Comparison of ENCODE assay signal across 28 cellular contexts in the genomic region with DNA sequence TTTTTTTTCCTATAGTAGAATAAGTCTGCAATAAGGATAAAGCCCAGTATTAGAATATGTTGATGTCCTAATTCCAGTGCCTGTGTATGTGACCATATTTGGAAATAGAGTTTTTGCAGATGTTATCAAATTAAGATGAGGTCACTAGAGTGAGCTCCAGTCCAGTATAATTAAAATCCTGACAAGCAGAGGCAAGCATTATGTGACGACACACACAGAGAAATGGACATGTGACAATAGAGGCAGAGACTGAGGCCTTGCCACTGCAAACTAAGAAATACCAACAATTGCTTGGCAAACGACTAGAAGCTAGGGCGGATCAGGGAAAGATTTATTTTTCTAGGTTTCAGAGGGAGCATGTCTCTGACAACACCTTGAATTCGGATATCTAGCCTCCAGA.
DNase-seq lines count a peak whose midpoint lies in the region; ATAC-seq, FAIRE-seq and TF ChIP-seq lines count a peak whose summit lies in the region.
"Had no signal": no experiment of that assay in that cellular context is flagged by ENCODE, and none has a peak within 500 bp of the region (broad histone marks: within the 10 kb centered on the region; RNA-seq: fewer than 3 reads in every experiment).

No MANE protein-coding gene starts in this region.

- H3K27ac Mint-ChIP-seq in astrocyte (ENCODE audit: unreplicated experiment), result no peak overlapping the region
- H3K27ac Mint-ChIP-seq: B cell; CD8-positive, alpha-beta T cell had no signal

- peaks cover 5% of the 10 kb centered on the region for H3K4me1 ChIP-seq in astrocyte (ENCODE audit: insufficient read depth, low read length)
- no peaks in the 10 kb centered on the region for H3K4me1 ChIP-seq in osteoblast (ENCODE audit: insufficient read depth, low read length)
- H3K4me1 ChIP-seq: Caco-2, SJSA1 had no signal

- H3K9me3 ChIP-seq in astrocyte (ENCODE audit: insufficient read depth, low read depth, low read length) (no peaks in the 10 kb centered on the region), osteoblast (ENCODE audit: low read depth, low read length) (no peaks in the 10 kb centered on the region)
- H3K9me3 ChIP-seq: Caco-2, MG63, SJSA1 had no signal

- DNase-seq in A172 (ENCODE audit: low spot score), result peak; percentile 4
- peak; percentile 44 for DNase-seq in HCEC 1CT
- no peak for DNase-seq in astrocyte (ENCODE audit: low read depth)
- peak; percentile 76 for DNase-seq in retinal pigment epithelial cell (ENCODE audit: low read depth)
- no peak for DNase-seq in DMS114 treated with DMSO at 0.1 percent for 48 hours (lab: John Stamatoyannopoulos, UW; ENCODE audit: unreplicated experiment)
- no peak for DNase-seq in osteoblast (ENCODE audit: insufficient read length, low spot score, missing footprints)
- DNase-seq: CD8-positive, alpha-beta T cell; DMS79 treated with DMSO at 0.1 percent for 48 hours; GF-D8; H7; MG63; NCI-H1048; NCI-H1694; NCI-H2029 treated with DMSO at 0.1 percent for 48 hours; NCI-H2227 treated with DMSO at 0.1 percent for 48 hours; NCI-H510A; NK-92 treated with Interleukin-12 subunit alpha and Interleukin-12 subunit beta, amount 100 ng/mL, for 24 hours; PC-3; T-helper 1 cell had no signal

- ATAC-seq in HG03520 (IDR thresholded peaks at IDR 0.05; ENCODE audit: unreplicated experiment), result no peak
- ATAC-seq: CD8-positive, alpha-beta T cell; K562; PC-3; Right ventricle myocardium inferior had no signal

- TF ChIP-seq CTCF in astrocyte (IDR thresholded peaks at IDR 0.05; ENCODE audit: insufficient read depth, low read depth, low read length), result no peak
- no peak for TF ChIP-seq CTCF in retinal pigment epithelial cell (conservative IDR thresholded peaks at IDR 0.05; ENCODE audit: low read depth, low read length)
- TF ChIP-seq CTCF in osteoblast (IDR thresholded peaks at IDR 0.05; ENCODE audit: extremely low read depth, low read depth, low read length), result no peak

- H3K4me1 Mint-ChIP-seq in astrocyte (ENCODE audit: low read depth, unreplicated experiment), result no peaks in the 10 kb centered on the region
- H3K4me1 Mint-ChIP-seq: B cell had no signal

- no peak overlapping the region for H3K4me3 Mint-ChIP-seq in astrocyte (ENCODE audit: unreplicated experiment)
- H3K4me3 Mint-ChIP-seq: B cell; CD8-positive, alpha-beta T cell had no signal

- H3K79me2 ChIP-seq in astrocyte (ENCODE audit: insufficient read depth, low read length), result no peaks in the 10 kb centered on the region
- H3K79me2 ChIP-seq in osteoblast (ENCODE audit: insufficient read depth, low read length), result no peaks in the 10 kb centered on the region

- no peak overlapping the region for H3K4me3 ChIP-seq in astrocyte (ENCODE audit: insufficient read depth, low read depth, low read length)
- no peak overlapping the region for H3K4me3 ChIP-seq in retinal pigment epithelial cell (ENCODE audit: low read length)
- H3K4me3 ChIP-seq in osteoblast (ENCODE audit: insufficient read depth, low read length), result no peak overlapping the region
- H3K4me3 ChIP-seq: K562, MG63, SJSA1 had no signal

- H4K20me1 ChIP-seq in astrocyte (ENCODE audit: insufficient read depth, low read length) (no peaks in the 10 kb centered on the region), osteoblast (ENCODE audit: insufficient read depth, low read length) (no peaks in the 10 kb centered on the region)

- H3K27me3 Mint-ChIP-seq in astrocyte (ENCODE audit: low read depth, unreplicated experiment), result no peaks in the 10 kb centered on the region
- H3K27me3 Mint-ChIP-seq: B cell had no signal

- H3K9me3 Mint-ChIP-seq in astrocyte (ENCODE audit: unreplicated experiment), result peaks cover 2% of the 10 kb centered on the region

- no peak overlapping the region for H2AFZ ChIP-seq in astrocyte (ENCODE audit: low read depth, low read length)
- no peak overlapping the region for H2AFZ ChIP-seq in osteoblast (ENCODE audit: low read length)

- no peak for FAIRE-seq in astrocyte (lab: Jason Lieb, UNC)
- FAIRE-seq: GM12891, HTR-8/SVneo, K562 had no signal

- H3K9ac ChIP-seq in astrocyte (ENCODE audit: low read length), result no peak overlapping the region

- peak overlapping the region; percentile 24 for H3K4me2 ChIP-seq in astrocyte (ENCODE audit: low read length)
- no peak overlapping the region for H3K4me2 ChIP-seq in osteoblast (ENCODE audit: insufficient read depth, low read length)

- H3K36me3 ChIP-seq in astrocyte (ENCODE audit: insufficient read depth, low read length) (no peaks in the 10 kb centered on the region), osteoblast (ENCODE audit: insufficient read depth, low read length) (no peaks in the 10 kb centered on the region)
- H3K36me3 ChIP-seq: MG63, SJSA1 had no signal

- H3K27me3 ChIP-seq in astrocyte (ENCODE audit: insufficient read depth, low read length), result no peaks in the 10 kb centered on the region
- no peaks in the 10 kb centered on the region for H3K27me3 ChIP-seq in osteoblast (ENCODE audit: insufficient read depth, low read length)
- H3K27me3 ChIP-seq: MG63, SJSA1 had no signal

- H3K27ac ChIP-seq in astrocyte (ENCODE audit: low read depth, low read length), result peak overlapping the region; percentile 2
- no peak overlapping the region for H3K27ac ChIP-seq in osteoblast (ENCODE audit: low read depth, low read length)
- H3K27ac ChIP-seq: C4-2B, SJSA1 had no signal

- H3K36me3 Mint-ChIP-seq in astrocyte (ENCODE audit: low read depth, unreplicated experiment), result no peaks in the 10 kb centered on the region
- H3K36me3 Mint-ChIP-seq: CD8-positive, alpha-beta T cell had no signal

Comparison
In these comparisons a context has a peak if more than half of its experiments do, and no peak if none do; other contexts are left out.
1. DNase-seq: peak in A172 (single experiment), HCEC 1CT (single experiment) and retinal pigment epithelial cell (single experiment); none in astrocyte (single experiment), DMS114 treated with DMSO at 0.1 percent for 48 hours (single experiment) and osteoblast (single experiment).